ENCODE assay signal across 10 cellular contexts in genomic region chr6:108621117-108621516, GRCh38.
DNase-seq lines count a peak whose midpoint lies in the region; ATAC-seq, FAIRE-seq and TF ChIP-seq lines count a peak whose summit lies in the region.
"Had no signal": no experiment of that assay in that cellular context is flagged by ENCODE, and none has a peak within 500 bp of the region (broad histone marks: within the 10 kb centered on the region; RNA-seq: fewer than 3 reads in every experiment).

No MANE protein-coding gene starts in this region.

- TF ChIP-seq CTCF in pancreas (IDR thresholded peaks at IDR 0.05): no peak

- ATAC-seq in pancreas (peak in 3 of 4 donors; percentile 4 to 42 (median 10)), HG02970 (IDR thresholded peaks at IDR 0.05; ENCODE audit: low FRiP score, unreplicated experiment) (no peak), HG03097 (IDR thresholded peaks at IDR 0.05; ENCODE audit: low FRiP score, unreplicated experiment) (no peak)

- H3K4me1 Mint-ChIP-seq in dendritic cell treated with granulocyte-macrophage colony-stimulating factor and Interleukin-4, amounts not matched to agents 40 ng/mL and 50 ng/mL, for 4 days (ENCODE audit: low read depth): peaks cover 46% of the 10 kb centered on the region

- no peak overlapping the region for H3K4me3 ChIP-seq in pancreas

- no peaks in the 10 kb centered on the region for H3K27me3 ChIP-seq in pancreas

- peaks cover 27 to 70% (median 41%) of the 10 kb centered on the region in 3 donors for H3K4me1 ChIP-seq in pancreas

- H3K4me3 Mint-ChIP-seq in dendritic cell treated with granulocyte-macrophage colony-stimulating factor and Interleukin-4, amounts not matched to agents 40 ng/mL and 50 ng/mL, for 4 days: no peak overlapping the region

- 76 to 77% methylated on average over 6 of the region's 6 CpGs for WGBS in pancreas, 2 donors

- H3K27me3 Mint-ChIP-seq in dendritic cell treated with granulocyte-macrophage colony-stimulating factor and Interleukin-4, amounts not matched to agents 40 ng/mL and 50 ng/mL, for 4 days: no peaks in the 10 kb centered on the region

- peaks cover 8% of the 10 kb centered on the region for H3K36me3 Mint-ChIP-seq in dendritic cell treated with granulocyte-macrophage colony-stimulating factor and Interleukin-4, amounts not matched to agents 40 ng/mL and 50 ng/mL, for 4 days (ENCODE audit: low read depth)

- H3K36me3 ChIP-seq in pancreas: no peaks in the 10 kb centered on the region

- FAIRE-seq in pancreas (lab: Jason Lieb, UNC): no peak

- peak; percentile 55 for DNase-seq in CD1c-positive myeloid dendritic cell (ENCODE audit: extremely low spot score)
- peak; percentile 96 for DNase-seq in LHCN-M2 (ENCODE audit: low read depth)
- no peak for DNase-seq in pancreas
- no peak for DNase-seq in NCI-H2171 (lab: John Stamatoyannopoulos, UW)
- DNase-seq in activated gamma-delta T cell treated with Interleukin-2 at 50 U/mL for 16 hours: no peak
- DNase-seq: SHP77 had no signal

- no peak overlapping the region for H3K27ac ChIP-seq in pancreas
- H3K27ac ChIP-seq: HL-60 had no signal

- no peaks in the 10 kb centered on the region for H3K9me3 Mint-ChIP-seq in dendritic cell treated with granulocyte-macrophage colony-stimulating factor and Interleukin-4, amounts not matched to agents 40 ng/mL and 50 ng/mL, for 4 days

- H3K27ac Mint-ChIP-seq in dendritic cell treated with granulocyte-macrophage colony-stimulating factor and Interleukin-4, amounts not matched to agents 40 ng/mL and 50 ng/mL, for 4 days: peak overlapping the region; percentile 89

- intact Hi-C loops in dendritic cell treated with granulocyte-macrophage colony-stimulating factor and Interleukin-4, amounts not matched to agents 40 ng/mL and 50 ng/mL, for 4 days (cut with micrococcal nuclease): loop anchor here (5.0 to 10.0 kb wide), 2 partner anchors 44 to 214 kb away; no protein-coding TSS in a partner anchor
- intact Hi-C loops in pancreas (cut with DNase I): no loop called here

- H3K9me3 ChIP-seq in pancreas: no peaks in the 10 kb centered on the region

Comparison
In these comparisons a context has a peak if more than half of its experiments do, and no peak if none do; other contexts are left out.
1. DNase-seq: peak in CD1c-positive myeloid dendritic cell (single experiment) and LHCN-M2 (single experiment); none in pancreas (0 of 6), NCI-H2171 (single experiment) and activated gamma-delta T cell treated with Interleukin-2 at 50 U/mL for 16 hours (single experiment).
2. ATAC-seq: peak in pancreas (3 of 4); none in HG02970 (single experiment) and HG03097 (single experiment).